17 cellular contexts compared by ENCODE assay signal in genomic region chr3:136093771-136094170, GRCh38.
A peak's percentile ranks its signal among the peaks of the same experiment; 100 is the strongest.
DNase-seq lines count a peak whose midpoint lies in the region; FAIRE-seq and TF ChIP-seq lines count a peak whose summit lies in the region.
"Had no signal": no experiment of that assay in that cellular context is flagged by ENCODE, and none has a peak within 500 bp of the region (broad histone marks: within the 10 kb centered on the region; RNA-seq: fewer than 3 reads in every experiment).

No MANE protein-coding gene starts in this region.

- CTCF ChIA-PET in MCF 10A (lab: Yijun Ruan, JAX), result no interaction called here

- intact Hi-C loops in MCF 10A (cut with micrococcal nuclease), result no loop called here
- intact Hi-C loops in breast epithelium (cut with DNase I; ENCODE audit: low total_unique reads), result loop anchor here (10.0 kb wide), 1 partner anchor 151 kb away; no protein-coding TSS in a partner anchor
- intact Hi-C loops in lower leg skin (cut with DNase I; ENCODE audit: low total_unique reads), result no loop called here

- peaks cover 7% of the 10 kb centered on the region for H3K4me1 Mint-ChIP-seq in MCF 10A (ENCODE audit: insufficient read depth, unreplicated experiment)

- H3K27me3 ChIP-seq in breast epithelium (no peaks in the 10 kb centered on the region), small intestine (ENCODE audit: control insufficient read depth in 2 of 2, insufficient read depth in 2 of 2, low read length in 2 of 2) (no peaks in the 10 kb centered on the region)

- peak; percentile 49 for DNase-seq in MCF 10A (ENCODE audit: unreplicated experiment)
- no peak for DNase-seq in breast epithelium (ENCODE audit: low spot score in 2 of 2)
- DNase-seq in NCI-H2029 treated with DMSO at 0.1 percent for 48 hours (lab: John Stamatoyannopoulos, UW), result peak; percentile 50
- DNase-seq in choroid plexus epithelial cell (ENCODE audit: low read depth), result peak; percentile 26
- peak; percentile 35 to 73 for DNase-seq in lung microvascular endothelial cell (ENCODE audit: low read depth in 2 of 2)
- no peak for DNase-seq in activated CD4-positive, alpha-beta T cell treated with anti-CD3 and anti-CD28 coated beads for 1 hour
- no peak for DNase-seq in small intestine
- DNase-seq in lower leg skin (ENCODE audit: low spot score in 2 of 2), result no peak
- DNase-seq: C1 segment of cervical spinal cord, H7, NCI-H1092, NCI-H187 treated with DMSO at 0.1 percent for 48 hours, NCI-H345, NCI-H526 treated with DMSO at 0.1 percent for 48 hours, T-helper 1 cell had no signal

- no TSS peak for BruUV-seq in MCF 10A (replicated peaks; lab: Mats Ljungman, UMichigan)

- H3K27ac ChIP-seq in breast epithelium, result no peak overlapping the region
- no peak overlapping the region for H3K27ac ChIP-seq in small intestine (ENCODE audit: low read depth in 1 of 2, low read length in 1 of 2)
- H3K27ac ChIP-seq: KMS-11, SK-N-MC had no signal

- TF ChIP-seq POLR2A in breast epithelium (IDR thresholded peaks at IDR 0.05) (no peak), lower leg skin (IDR thresholded peaks at IDR 0.05) (no peak)

- POLR2A ChIA-PET in MCF 10A (lab: Yijun Ruan, JAX), result no interaction called here

- no peaks in the 10 kb centered on the region for H3K9me3 Mint-ChIP-seq in MCF 10A (ENCODE audit: unreplicated experiment)

- H3K4me1 ChIP-seq in breast epithelium (no peaks in the 10 kb centered on the region), small intestine (ENCODE audit: control insufficient read depth in 2 of 2, insufficient read depth in 1 of 2, low read depth in 1 of 2, low read length in 1 of 2) (no peaks in the 10 kb centered on the region)

- TF ChIP-seq CTCF in MCF 10A (IDR thresholded peaks at IDR 0.05; ENCODE audit: unreplicated experiment), result no peak
- no peak for TF ChIP-seq CTCF in breast epithelium (IDR thresholded peaks at IDR 0.05)
- no peak for TF ChIP-seq CTCF in choroid plexus epithelial cell (conservative IDR thresholded peaks at IDR 0.05; ENCODE audit: low read depth, low read length)
- TF ChIP-seq CTCF in lower leg skin (IDR thresholded peaks at IDR 0.05), result no peak

- H3K9me3 ChIP-seq in breast epithelium (no peaks in the 10 kb centered on the region), small intestine (ENCODE audit: control insufficient read depth, low read depth) (no peaks in the 10 kb centered on the region)

- H3K27ac Mint-ChIP-seq in MCF 10A (ENCODE audit: low read depth, unreplicated experiment), result no peak overlapping the region

- no peak for FAIRE-seq in small intestine (lab: Jason Lieb, UNC)

- H3K4me3 ChIP-seq in breast epithelium, result no peak overlapping the region
- no peak overlapping the region for H3K4me3 ChIP-seq in choroid plexus epithelial cell (ENCODE audit: low read depth, low read length)
- H3K4me3 ChIP-seq in small intestine (ENCODE audit: low read depth in 1 of 2, low read length in 2 of 2), result no peak overlapping the region
- H3K4me3 ChIP-seq in lower leg skin (ENCODE audit: low read depth, poor library complexity, severe bottlenecking), result no peak overlapping the region
- H3K4me3 ChIP-seq: SK-N-MC had no signal

- H3K36me3 ChIP-seq in breast epithelium (no peaks in the 10 kb centered on the region), small intestine (ENCODE audit: control insufficient read depth in 2 of 2, insufficient read depth in 2 of 2, low read length in 2 of 2) (no peaks in the 10 kb centered on the region)

- 87 to 91% (median 88%) methylated on average over 4 of the region's 4 CpGs for WGBS in small intestine, 3 donors
- WGBS in lower leg skin, 2 donors, result 85 to 89% methylated on average over 4 of the region's 4 CpGs

- peaks cover 41% of the 10 kb centered on the region for H3K36me3 Mint-ChIP-seq in MCF 10A (ENCODE audit: insufficient read depth, unreplicated experiment)

- H3K27me3 Mint-ChIP-seq in MCF 10A (ENCODE audit: insufficient read depth, unreplicated experiment), result no peaks in the 10 kb centered on the region

- no peak overlapping the region for H3K4me3 Mint-ChIP-seq in MCF 10A (ENCODE audit: unreplicated experiment)

Comparison
In these comparisons a context has a peak if more than half of its experiments do, and no peak if none do; other contexts are left out.
1. DNase-seq: peak in MCF 10A (single experiment), NCI-H2029 treated with DMSO at 0.1 percent for 48 hours (single experiment), choroid plexus epithelial cell (single experiment) and lung microvascular endothelial cell (2 of 2); none in breast epithelium (0 of 2), activated CD4-positive, alpha-beta T cell treated with anti-CD3 and anti-CD28 coated beads for 1 hour (single experiment), small intestine (single experiment) and lower leg skin (0 of 2).